In genomic region chr5:15021286-15022046, GRCh38 we compare ENCODE assay signal across 15 cellular contexts.
A peak's percentile ranks its signal among the peaks of the same experiment; 100 is the strongest.
DNase-seq lines count a peak whose midpoint lies in the region; ATAC-seq and TF ChIP-seq lines count a peak whose summit lies in the region.
"Had no signal": no experiment of that assay in that cellular context is flagged by ENCODE, and none has a peak within 500 bp of the region (broad histone marks: within the 10 kb centered on the region; RNA-seq: fewer than 3 reads in every experiment).

No MANE protein-coding gene starts in this region.

- WGBS in gastroesophageal sphincter (ENCODE audit: low coverage in 1 of 2), 2 donors, result 59 to 60% methylated on average over 5 to 7 of the region's 8 CpGs

- H3K27ac ChIP-seq in gastroesophageal sphincter (no peak overlapping the region), dorsolateral prefrontal cortex (no peak overlapping the region)

- DNase-seq in GM03348 (ENCODE audit: low spot score) (peak; percentile 89), SK-MEL-5 (ENCODE audit: low read depth, low spot score) (peak; percentile 46), sciatic nerve (ENCODE audit: low spot score) (no peak), dorsolateral prefrontal cortex (no peak), NCI-H526 (lab: John Stamatoyannopoulos, UW) (no peak)
- no peak for DNase-seq in natural killer cell treated with Interleukin-12 subunit alpha and Interleukin-12 subunit beta and Interleukin-15 and Interleukin-18, amount 100 ng/mL, for 72 hours (ENCODE audit: low spot score)
- DNase-seq in activated CD4-positive, CD25-positive, alpha-beta regulatory T cell (lab: John Stamatoyannopoulos, UW), result no peak
- DNase-seq: activated CD4-positive, alpha-beta T cell treated with anti-CD3 and anti-CD28 coated beads for 1 hour; activated naive CD4-positive, alpha-beta T cell treated with anti-CD3 and anti-CD28 coated beads, Interleukin-2, amount 10 ng/mL, durations not matched to agents 7 days and 5 days; effector memory CD8-positive, alpha-beta T cell; NCI-H2081; nucleus accumbens; stimulated activated CD4-positive, alpha-beta T cell treated with anti-CD3 and anti-CD28 coated beads, Interleukin-2, amount 100 ng/mL, for 24 hours had no signal

- intact Hi-C loops in sciatic nerve (cut with DNase I), result no loop called here
- intact Hi-C loops in dorsolateral prefrontal cortex (cut with DNase I), result no loop called here

- no peaks in the 10 kb centered on the region for H3K36me3 Mint-ChIP-seq in natural killer cell treated with Interleukin-12 subunit alpha and Interleukin-12 subunit beta and Interleukin-15 and Interleukin-18, amount 100 ng/mL, for 72 hours
- H3K36me3 Mint-ChIP-seq: activated naive CD4-positive, alpha-beta T cell treated with anti-CD3 and anti-CD28 coated beads, Interleukin-2, amount 10 ng/mL, durations not matched to agents 7 days and 5 days had no signal

- no peak overlapping the region for H3K4me3 Mint-ChIP-seq in natural killer cell treated with Interleukin-12 subunit alpha and Interleukin-12 subunit beta and Interleukin-15 and Interleukin-18, amount 100 ng/mL, for 72 hours
- H3K4me3 Mint-ChIP-seq: activated naive CD4-positive, alpha-beta T cell treated with anti-CD3 and anti-CD28 coated beads, Interleukin-2, amount 10 ng/mL, durations not matched to agents 7 days and 5 days; effector memory CD8-positive, alpha-beta T cell; stimulated activated naive CD8-positive, alpha-beta T cell treated with anti-CD3 and anti-CD28 coated beads, Interleukin-15, Interleukin-2, amounts not matched to agents 100 ng/mL and 50 ng/mL, for 24 hours had no signal

- H3K4me3 ChIP-seq in gastroesophageal sphincter (no peak overlapping the region), dorsolateral prefrontal cortex (peak overlapping the region in 3 of 59 donors; percentile 31 to 46 (median 39))

- no peak overlapping the region for H3K27ac Mint-ChIP-seq in natural killer cell treated with Interleukin-12 subunit alpha and Interleukin-12 subunit beta and Interleukin-15 and Interleukin-18, amount 100 ng/mL, for 72 hours
- H3K27ac Mint-ChIP-seq: activated naive CD4-positive, alpha-beta T cell treated with anti-CD3 and anti-CD28 coated beads, Interleukin-2, amount 10 ng/mL, durations not matched to agents 7 days and 5 days; effector memory CD8-positive, alpha-beta T cell; stimulated activated naive CD8-positive, alpha-beta T cell treated with anti-CD3 and anti-CD28 coated beads, Interleukin-15, Interleukin-2, amounts not matched to agents 100 ng/mL and 50 ng/mL, for 24 hours had no signal

- no peaks in the 10 kb centered on the region for H3K36me3 ChIP-seq in gastroesophageal sphincter

- H3K27me3 ChIP-seq in gastroesophageal sphincter (no peaks in the 10 kb centered on the region), dorsolateral prefrontal cortex (peaks cover 0 to 11% (median 0%) of the 10 kb centered on the region in 45 donors)

- no peaks in the 10 kb centered on the region for H3K9me3 ChIP-seq in gastroesophageal sphincter

- ATAC-seq in gastroesophageal sphincter (peak; percentile 43), sciatic nerve (peak; percentile 64)
- no peak for ATAC-seq in natural killer cell treated with Interleukin-12 subunit alpha and Interleukin-12 subunit beta and Interleukin-15 and Interleukin-18, amount 100 ng/mL, for 72 hours
- ATAC-seq: effector memory CD8-positive, alpha-beta T cell had no signal

- in situ Hi-C loops in SK-MEL-5 (cut with HindIII; ENCODE audit: low pct_unique_long_range_greater_than_20kb, low sequenced_read_pairs), result loop anchor here (25.0 kb wide), 1 partner anchor 309 kb away; no protein-coding TSS in a partner anchor

- no peaks in the 10 kb centered on the region for H3K4me1 Mint-ChIP-seq in natural killer cell treated with Interleukin-12 subunit alpha and Interleukin-12 subunit beta and Interleukin-15 and Interleukin-18, amount 100 ng/mL, for 72 hours (ENCODE audit: low read depth in 2 of 2)
- H3K4me1 Mint-ChIP-seq: activated naive CD4-positive, alpha-beta T cell treated with anti-CD3 and anti-CD28 coated beads, Interleukin-2, amount 10 ng/mL, durations not matched to agents 7 days and 5 days had no signal

- TF ChIP-seq CTCF in gastroesophageal sphincter (IDR thresholded peaks at IDR 0.05), result no peak
- no peak for TF ChIP-seq CTCF in dorsolateral prefrontal cortex (IDR thresholded peaks at IDR 0.05 in 54 of 56, conservative IDR thresholded peaks at IDR 0.05 in 2 of 56; ENCODE audit: low read depth in 1 of 56, partially characterized antibody in 56 of 56)

- TF ChIP-seq EP300 in gastroesophageal sphincter (IDR thresholded peaks at IDR 0.05), result no peak

- H3K4me1 ChIP-seq in gastroesophageal sphincter, result no peaks in the 10 kb centered on the region

- H3K9me3 Mint-ChIP-seq in natural killer cell treated with Interleukin-12 subunit alpha and Interleukin-12 subunit beta and Interleukin-15 and Interleukin-18, amount 100 ng/mL, for 72 hours, result no peaks in the 10 kb centered on the region
- H3K9me3 Mint-ChIP-seq: activated naive CD4-positive, alpha-beta T cell treated with anti-CD3 and anti-CD28 coated beads, Interleukin-2, amount 10 ng/mL, durations not matched to agents 7 days and 5 days; effector memory CD8-positive, alpha-beta T cell had no signal

- TF ChIP-seq POLR2A in gastroesophageal sphincter (IDR thresholded peaks at IDR 0.05), result no peak

- peaks cover 16 to 24% of the 10 kb centered on the region in 2 donors for H3K27me3 Mint-ChIP-seq in natural killer cell treated with Interleukin-12 subunit alpha and Interleukin-12 subunit beta and Interleukin-15 and Interleukin-18, amount 100 ng/mL, for 72 hours

Comparison
In these comparisons a context has a peak if more than half of its experiments do, and no peak if none do; other contexts are left out.
1. DNase-seq: peak in GM03348 (single experiment) and SK-MEL-5 (single experiment); none in sciatic nerve (single experiment), natural killer cell treated with Interleukin-12 subunit alpha and Interleukin-12 subunit beta and Interleukin-15 and Interleukin-18, amount 100 ng/mL, for 72 hours (single experiment), dorsolateral prefrontal cortex (0 of 10), activated CD4-positive, CD25-positive, alpha-beta regulatory T cell (0 of 4) and NCI-H526 (0 of 2).
2. ATAC-seq: peak in gastroesophageal sphincter (single experiment) and sciatic nerve (single experiment); none in natural killer cell treated with Interleukin-12 subunit alpha and Interleukin-12 subunit beta and Interleukin-15 and Interleukin-18, amount 100 ng/mL, for 72 hours (0 of 2).